Comparison of ENCODE assay signal across 20 cellular contexts in the genomic region with DNA sequence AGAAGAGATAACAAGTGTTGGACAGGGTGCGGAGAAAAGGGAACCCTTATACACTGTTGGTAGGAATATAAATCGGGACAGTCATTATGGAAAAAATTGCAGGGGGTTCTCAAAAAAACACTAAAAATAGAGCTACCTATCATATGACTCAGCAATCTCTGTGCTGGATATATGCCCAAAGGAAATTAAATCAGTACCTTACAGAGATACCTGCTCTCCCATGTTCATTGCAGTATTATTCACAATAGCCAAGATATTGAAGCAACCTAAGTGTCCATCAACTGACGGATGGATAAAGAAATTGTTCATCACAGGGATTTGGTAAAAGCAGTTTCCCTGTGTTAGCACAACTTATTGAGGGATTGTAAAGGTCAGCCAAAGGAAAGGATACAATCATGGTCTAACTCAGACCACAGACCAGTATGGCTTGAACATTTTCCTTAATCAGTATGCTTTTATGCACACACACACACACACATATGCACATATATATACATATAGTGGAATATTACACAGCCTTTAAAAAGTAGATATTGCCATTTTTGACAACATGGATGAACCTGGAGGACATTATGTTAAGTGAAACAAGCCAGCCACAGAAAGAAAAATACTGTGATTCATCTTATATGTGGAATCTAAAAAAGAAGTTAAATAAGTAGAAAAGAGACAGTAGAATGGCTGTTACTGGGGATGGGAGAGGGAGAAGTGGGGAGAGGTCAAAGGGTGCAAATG. TPM values are rescaled to one million over a fixed set of nuclear protein-coding genes. Genes with fewer than 3 reads are reported as not detected.
A peak's percentile ranks its signal among the peaks of the same experiment; 100 is the strongest.
DNase-seq lines count a peak whose midpoint lies in the region; ATAC-seq, FAIRE-seq and TF ChIP-seq lines count a peak whose summit lies in the region.
"Had no signal": no experiment of that assay in that cellular context is flagged by ENCODE, and none has a peak within 500 bp of the region (broad histone marks: within the 10 kb centered on the region; RNA-seq: fewer than 3 reads in every experiment).

No MANE protein-coding gene starts in this region.

- POLR2A ChIA-PET in MCF 10A (lab: Yijun Ruan, JAX) = interaction anchor here (0.7 to 5.7 kb wide), 9 partner anchors 7 to 344 kb away, joined by 3 to 543 read pairs (median 42); a partner anchor contains a TSS
- POLR2A ChIA-PET in Panc1 (lab: Charles Lee) = no interaction called here

- no peak overlapping the region for H3K4me3 ChIP-seq in breast epithelium
- no peak overlapping the region for H3K4me3 ChIP-seq in Panc1 (ENCODE audit: low read depth in 2 of 2, low read length in 2 of 2)
- H3K4me3 ChIP-seq in bronchial epithelial cell (ENCODE audit: low read depth, low read length) = no peak overlapping the region
- no peak overlapping the region for H3K4me3 ChIP-seq in keratinocyte (ENCODE audit: control insufficient read depth in 2 of 3, extremely low read depth in 1 of 3, insufficient read depth in 2 of 3, low read depth in 1 of 3, low read length in 3 of 3)
- no peak overlapping the region for H3K4me3 ChIP-seq in osteoblast (ENCODE audit: insufficient read depth, low read length)
- H3K4me3 ChIP-seq: BLaER1, GM23338 had no signal

- TF ChIP-seq CTCF in MCF 10A (IDR thresholded peaks at IDR 0.05; ENCODE audit: unreplicated experiment) (no peak), breast epithelium (IDR thresholded peaks at IDR 0.05) (no peak), Panc1 (IDR thresholded peaks at IDR 0.05) (no peak), bronchial epithelial cell (IDR thresholded peaks at IDR 0.05; ENCODE audit: insufficient read depth, low read length, severe bottlenecking) (no peak), keratinocyte (optimal IDR thresholded peaks at IDR 0.05 in 1 of 3, IDR thresholded peaks at IDR 0.05 in 1 of 3, conservative IDR thresholded peaks at IDR 0.05 in 1 of 3; ENCODE audit: extremely low read depth in 1 of 3, insufficient read depth in 2 of 3, low read length in 3 of 3) (no peak), osteoblast (IDR thresholded peaks at IDR 0.05; ENCODE audit: extremely low read depth, low read depth, low read length) (no peak)

- H3K79me2 ChIP-seq in keratinocyte (ENCODE audit: control insufficient read depth, insufficient read depth, low read length) (peaks cover 18% of the 10 kb centered on the region), osteoblast (ENCODE audit: insufficient read depth, low read length) (peaks cover 27% of the 10 kb centered on the region)

- H3K4me1 ChIP-seq in breast epithelium = peaks cover 0 to 20% of the 10 kb centered on the region in 2 donors
- peaks cover 43% of the 10 kb centered on the region for H3K4me1 ChIP-seq in Panc1 (ENCODE audit: control insufficient read depth, insufficient read depth, low read length)
- peaks cover 59% of the 10 kb centered on the region for H3K4me1 ChIP-seq in keratinocyte (ENCODE audit: control insufficient read depth, extremely low read depth, insufficient read depth, low read length)
- H3K4me1 ChIP-seq in osteoblast (ENCODE audit: insufficient read depth, low read length) = peaks cover 44% of the 10 kb centered on the region
- H3K4me1 ChIP-seq: BLaER1 had no signal

- H3K36me3 ChIP-seq in breast epithelium (no peaks in the 10 kb centered on the region), Panc1 (ENCODE audit: control insufficient read depth, insufficient read depth, low read length) (no peaks in the 10 kb centered on the region), bronchial epithelial cell (ENCODE audit: control insufficient read depth, insufficient read depth, low read length) (no peaks in the 10 kb centered on the region), keratinocyte (ENCODE audit: control insufficient read depth in 2 of 2, extremely low read depth in 1 of 2, insufficient read depth in 2 of 2, low read length in 2 of 2) (no peaks in the 10 kb centered on the region), osteoblast (ENCODE audit: insufficient read depth, low read length) (no peaks in the 10 kb centered on the region)
- H3K36me3 ChIP-seq: BLaER1 had no signal

- intact Hi-C loops in MCF 10A (cut with micrococcal nuclease) (no loop called here), breast epithelium (cut with DNase I; ENCODE audit: low total_unique reads) (no loop called here), Panc1 (cut with micrococcal nuclease; ENCODE audit: unreplicated experiment) (no loop called here), posterior cingulate gyrus (cut with DNase I) (no loop called here)

- FAIRE-seq in bronchial epithelial cell (lab: Jason Lieb, UNC) = no peak
- no peak for FAIRE-seq in keratinocyte (lab: Jason Lieb, UNC)
- FAIRE-seq in HTR-8/SVneo (lab: Jason Lieb, UNC) = no peak
- FAIRE-seq: GM12892, GM18507, H54 had no signal

- BruUV-seq in MCF 10A (replicated peaks; lab: Mats Ljungman, UMichigan) (no TSS peak), Panc1 (replicated peaks; lab: Mats Ljungman, UMichigan) (no TSS peak)

- no peaks in the 10 kb centered on the region for H4K20me1 ChIP-seq in keratinocyte (ENCODE audit: control insufficient read depth, extremely low read depth, insufficient read depth, low read length)
- no peaks in the 10 kb centered on the region for H4K20me1 ChIP-seq in osteoblast (ENCODE audit: insufficient read depth, low read length)
- H4K20me1 ChIP-seq: BLaER1 had no signal

- no peaks in the 10 kb centered on the region for H3K27me3 ChIP-seq in breast epithelium
- no peaks in the 10 kb centered on the region for H3K27me3 ChIP-seq in Panc1 (ENCODE audit: control insufficient read depth, insufficient read depth, low read length)
- no peaks in the 10 kb centered on the region for H3K27me3 ChIP-seq in bronchial epithelial cell (ENCODE audit: control insufficient read depth, insufficient read depth, low read length)
- H3K27me3 ChIP-seq in keratinocyte (ENCODE audit: control insufficient read depth, extremely low read depth, insufficient read depth, low read length) = no peaks in the 10 kb centered on the region
- H3K27me3 ChIP-seq in osteoblast (ENCODE audit: insufficient read depth, low read length) = no peaks in the 10 kb centered on the region
- H3K27me3 ChIP-seq: BLaER1 had no signal

- no peak overlapping the region for H2AFZ ChIP-seq in keratinocyte (ENCODE audit: control insufficient read depth, low read length)
- H2AFZ ChIP-seq in osteoblast (ENCODE audit: low read length) = no peak overlapping the region

- dilution Hi-C loops in keratinocyte (cut with MboI; ENCODE audit: extremely low pct_ligation_motif_present, low sequenced_read_pairs) = no loop called here

- no peak overlapping the region for H3K4me3 Mint-ChIP-seq in MCF 10A (ENCODE audit: unreplicated experiment)
- H3K4me3 Mint-ChIP-seq: CD14-positive monocyte; CD4-positive, alpha-beta memory T cell; GM23338 had no signal

- H3K9me3 ChIP-seq in breast epithelium (no peaks in the 10 kb centered on the region), Panc1 (ENCODE audit: control insufficient read depth, insufficient read depth, low read depth, low read length) (peaks cover 17% of the 10 kb centered on the region; the same call in 1 of the 2 replicates), keratinocyte (ENCODE audit: control insufficient read depth, low read depth, low read length) (no peaks in the 10 kb centered on the region), osteoblast (ENCODE audit: low read depth, low read length) (no peaks in the 10 kb centered on the region)
- H3K9me3 ChIP-seq: BLaER1 had no signal

- CTCF ChIA-PET in MCF 10A (lab: Yijun Ruan, JAX) (interaction anchor here (0.6 to 5.7 kb wide), 2 partner anchors 43 to 449 kb away, joined by 3 to 65 read pairs; a partner anchor contains a TSS), Panc1 (lab: Charles Lee) (no interaction called here)

- H3K9me3 Mint-ChIP-seq in MCF 10A (ENCODE audit: unreplicated experiment) = peaks cover 12% of the 10 kb centered on the region
- H3K9me3 Mint-ChIP-seq: CD14-positive monocyte; CD4-positive, alpha-beta memory T cell; GM23338 had no signal

- H3K4me1 Mint-ChIP-seq in MCF 10A (ENCODE audit: insufficient read depth, unreplicated experiment) = peaks cover 48% of the 10 kb centered on the region

- no peaks in the 10 kb centered on the region for H3K27me3 Mint-ChIP-seq in MCF 10A (ENCODE audit: insufficient read depth, unreplicated experiment)
- H3K27me3 Mint-ChIP-seq: CD4-positive, alpha-beta memory T cell had no signal

- no peak overlapping the region for H3K9ac ChIP-seq in keratinocyte (ENCODE audit: control insufficient read depth, extremely low read depth, insufficient read depth, low read length)
- H3K9ac ChIP-seq: BLaER1 had no signal

- DNase-seq in MCF 10A (ENCODE audit: unreplicated experiment) (peak; percentile 50), breast epithelium (ENCODE audit: low spot score in 2 of 2) (no peak), Panc1 (ENCODE audit: low read depth, low spot score) (no peak), bronchial epithelial cell (ENCODE audit: low read depth) (peak; percentile 75), keratinocyte (ENCODE audit: low read depth, low spot score) (no peak), osteoblast (ENCODE audit: insufficient read length, low spot score, missing footprints) (no peak), posterior cingulate gyrus (no peak), HTR-8/SVneo (ENCODE audit: insufficient read length, low spot score) (no peak)
- DNase-seq: CD4-positive, alpha-beta memory T cell; DMS153; DMS79; GDM1; HCEC 1CT had no signal

- peak overlapping the region; percentile 77 for H3K27ac Mint-ChIP-seq in MCF 10A (ENCODE audit: low read depth, unreplicated experiment)
- H3K27ac Mint-ChIP-seq: CD4-positive, alpha-beta memory T cell; GM23338 had no signal

- no peaks in the 10 kb centered on the region for H3K36me3 Mint-ChIP-seq in MCF 10A (ENCODE audit: insufficient read depth, unreplicated experiment)
- H3K36me3 Mint-ChIP-seq: CD4-positive, alpha-beta memory T cell had no signal

- no peak for TF ChIP-seq POLR2A in breast epithelium (IDR thresholded peaks at IDR 0.05)

- in situ Hi-C loops in Panc1 (cut with HindIII; ENCODE audit: low pct_unique_long_range_greater_than_20kb, low sequenced_read_pairs) = no loop called here

- no peak for ATAC-seq in Panc1
- ATAC-seq: GM23338 had no signal

- no peaks in the 10 kb centered on the region for H3K9me1 ChIP-seq in keratinocyte (ENCODE audit: control insufficient read depth, extremely low read depth, insufficient read depth, low read length)

- H3K27ac ChIP-seq in breast epithelium (no peak overlapping the region), Panc1 (ENCODE audit: low read length) (peak overlapping the region; percentile 98; the same call in 1 of the 2 replicates), keratinocyte (ENCODE audit: control insufficient read depth, insufficient read depth, low read length) (no peak overlapping the region), osteoblast (ENCODE audit: low read depth, low read length) (no peak overlapping the region)
- H3K27ac ChIP-seq: 22Rv1, BLaER1 had no signal

- H3K4me2 ChIP-seq in keratinocyte (ENCODE audit: control insufficient read depth, extremely low read depth, insufficient read depth, low read depth, low read length) = peak overlapping the region; percentile 33
- H3K4me2 ChIP-seq in osteoblast (ENCODE audit: insufficient read depth, low read length) = no peak overlapping the region
- H3K4me2 ChIP-seq: BLaER1 had no signal

RNA-seq across cellular contexts. Expression of a gene that starts 44.2 kb away (rescaled TPM):
- total RNA-seq in MCF 10A (2022) (149 and 217 TPM in 2 replicates), breast epithelium (100 to 1,000 TPM in 1 of 3 donors, 10 to 100 TPM in 2; 60.3 to 108 (median 84.9) TPM), Panc1 (2021; ENCODE audit: unreplicated experiment) (187 TPM), bronchial epithelial cell (64.1 and 80.3 TPM in 2 replicates), osteoblast (159 and 172 TPM in 2 replicates)
- polyA plus RNA-seq in Panc1 (2012; ENCODE audit: insufficient read length) = 155 TPM
- polyA plus RNA-seq in keratinocyte = 29.9 to 59.7 TPM (median 40.2 TPM) in 3 replicates
- polyA plus RNA-seq in keratinocyte (2011; ENCODE audit: low read depth) = 22.8 TPM
- polyA plus RNA-seq in keratinocyte (2011; cell fraction: cytosol; rRNA removed) = 31.4 and 43.0 TPM in 2 replicates
- polyA plus RNA-seq in keratinocyte (2011; cell fraction: nucleus; rRNA removed) = 108 and 150 TPM in 2 replicates
- polyA plus RNA-seq in keratinocyte (2012; ENCODE audit: low replicate concordance) = 67.8 and 84.7 TPM in 2 replicates
- 53.6 to 120 TPM (median 53.7 TPM) in 3 replicates for polyA minus RNA-seq in keratinocyte
- polyA minus RNA-seq in keratinocyte (2011; cell fraction: cytosol; rRNA and poly(A)+ RNA removed) = 87.9 TPM
- 76.1 and 79.2 TPM in 2 replicates for polyA minus RNA-seq in keratinocyte (2011; cell fraction: nucleus; rRNA and poly(A)+ RNA removed)

Comparison
In these comparisons a context has a peak if more than half of its experiments do, and no peak if none do; other contexts are left out.
1. DNase-seq: peak in MCF 10A (single experiment) and bronchial epithelial cell (single experiment); none in breast epithelium (0 of 2), Panc1 (single experiment), keratinocyte (single experiment), osteoblast (single experiment), posterior cingulate gyrus (0 of 10) and HTR-8/SVneo (single experiment).